ENCODE assay signal across 15 cellular contexts in the genomic region with DNA sequence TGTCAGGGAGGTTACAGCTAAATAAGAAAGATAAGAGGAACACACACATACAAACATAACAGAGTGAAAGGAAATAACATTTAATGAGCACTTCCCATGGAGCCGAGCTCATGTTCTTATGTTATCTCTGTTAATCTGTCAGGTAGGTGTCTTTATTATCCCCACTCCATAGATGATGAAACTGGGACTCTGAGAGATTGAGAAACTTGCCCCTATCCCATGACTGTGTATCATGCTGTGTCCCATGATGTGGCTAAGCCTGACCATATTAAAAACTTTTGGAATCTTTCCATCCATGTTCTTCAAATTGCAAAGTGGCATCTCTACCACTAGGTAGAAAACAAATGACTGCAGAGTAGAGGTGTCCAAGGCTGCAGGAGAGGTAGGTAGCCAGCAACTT.
DNase-seq lines count a peak whose midpoint lies in the region; ATAC-seq and TF ChIP-seq lines count a peak whose summit lies in the region.
"Had no signal": no experiment of that assay in that cellular context is flagged by ENCODE, and none has a peak within 500 bp of the region (broad histone marks: within the 10 kb centered on the region; RNA-seq: fewer than 3 reads in every experiment).

No MANE protein-coding gene starts in this region.

- no peak overlapping the region for H3K4ac ChIP-seq in mesenchymal stem cell (ENCODE audit: low read depth in 1 of 2, low read length in 2 of 2)

- no peaks in the 10 kb centered on the region for H3K79me1 ChIP-seq in mesenchymal stem cell (replicated peaks; ENCODE audit: low read length, poor library complexity, severe bottlenecking)

- ATAC-seq in left ventricle myocardium superior, result peak; percentile 47
- ATAC-seq in activated T-helper 17 cell treated with anti-CD3 and anti-CD28 coated beads, Interleukin-2, amount 50 U/mL, for 72 hours (replicated peaks), result no peak

- H3K9me3 ChIP-seq in mesenchymal stem cell (ENCODE audit: control insufficient read depth, low read length) (no peaks in the 10 kb centered on the region), Peyer's patch (no peaks in the 10 kb centered on the region)

- H3K27me3 ChIP-seq in mesenchymal stem cell (ENCODE audit: control insufficient read depth in 1 of 2, insufficient read depth in 1 of 2, low read length in 2 of 2) (no peaks in the 10 kb centered on the region), Peyer's patch (no peaks in the 10 kb centered on the region)

- H3K27ac Mint-ChIP-seq in activated T-helper 17 cell treated with anti-CD3 and anti-CD28 coated beads, Interleukin-2, amount 50 U/mL, for 72 hours, result peak overlapping the region; percentile 88
- H3K27ac Mint-ChIP-seq: nephron progenitor cell had no signal

- no peak overlapping the region for H2BK120ac ChIP-seq in mesenchymal stem cell (ENCODE audit: low read depth, low read length)

- H3K4me1 ChIP-seq in mesenchymal stem cell (ENCODE audit: control insufficient read depth, insufficient read depth, low read depth, low read length) (no peaks in the 10 kb centered on the region), Peyer's patch (no peaks in the 10 kb centered on the region)

- no peak overlapping the region for H2BK15ac ChIP-seq in mesenchymal stem cell (ENCODE audit: low read depth, poor library complexity, severe bottlenecking)

- no peaks in the 10 kb centered on the region for H3K27me3 Mint-ChIP-seq in activated T-helper 17 cell treated with anti-CD3 and anti-CD28 coated beads, Interleukin-2, amount 50 U/mL, for 72 hours

- WGBS in mesenchymal stem cell, result no CpG with 5 or more reads among the region's 1 CpG

- DNase-seq in left ventricle myocardium superior (no peak), cardiac septum (ENCODE audit: low spot score) (no peak), mesenchymal stem cell (peak; percentile 34), Peyer's patch (no peak), NCI-H510A (lab: John Stamatoyannopoulos, UW) (no peak), NCI-H2171 treated with DMSO at 0.1 percent for 48 hours (lab: John Stamatoyannopoulos, UW) (no peak)
- DNase-seq: activated naive CD4-positive, alpha-beta T cell; foreskin melanocyte; H7; NCI-H1417 treated with DMSO at 0.1 percent for 48 hours; NCI-H774; nephron progenitor cell; stimulated activated CD4-positive, alpha-beta T cell treated with anti-CD3 and anti-CD28 coated beads, Interleukin-4, amount 100 ng/mL, for 24 hours had no signal

- H3K36me3 Mint-ChIP-seq in activated T-helper 17 cell treated with anti-CD3 and anti-CD28 coated beads, Interleukin-2, amount 50 U/mL, for 72 hours (ENCODE audit: low read depth), result no peaks in the 10 kb centered on the region

- H3K23ac ChIP-seq in mesenchymal stem cell (ENCODE audit: low read length in 2 of 2), result no peak overlapping the region

- peak overlapping the region; percentile 61 for H3K9ac ChIP-seq in mesenchymal stem cell (ENCODE audit: low read length)

- no peak overlapping the region for H2AK5ac ChIP-seq in mesenchymal stem cell (ENCODE audit: low read length, severe bottlenecking)

- H3K27ac ChIP-seq in mesenchymal stem cell (ENCODE audit: low read length, poor library complexity, severe bottlenecking) (no peak overlapping the region), Peyer's patch (no peak overlapping the region)

- H3K36me3 ChIP-seq in mesenchymal stem cell (ENCODE audit: control insufficient read depth in 1 of 2, insufficient read depth in 2 of 2, low read depth in 1 of 2, low read length in 2 of 2) (no peaks in the 10 kb centered on the region), Peyer's patch (no peaks in the 10 kb centered on the region)

- H3K4me3 ChIP-seq in mesenchymal stem cell (ENCODE audit: insufficient read depth in 1 of 2, low read depth in 1 of 2, low read length in 2 of 2), result no peak overlapping the region
- no peak overlapping the region for H3K4me3 ChIP-seq in Peyer's patch
- H3K4me3 ChIP-seq: smooth muscle cell had no signal

- H2BK5ac ChIP-seq in mesenchymal stem cell (ENCODE audit: low read depth, low read length, poor library complexity, severe bottlenecking), result no peak overlapping the region

- peaks cover 32% of the 10 kb centered on the region for H3K4me1 Mint-ChIP-seq in activated T-helper 17 cell treated with anti-CD3 and anti-CD28 coated beads, Interleukin-2, amount 50 U/mL, for 72 hours

- H2AFZ ChIP-seq in mesenchymal stem cell (ENCODE audit: low read depth, low read length), result no peak overlapping the region

- intact Hi-C loops in left ventricle myocardium superior (cut with micrococcal nuclease) (no loop called here), cardiac septum (cut with DNase I) (no loop called here)

- H4K8ac ChIP-seq in mesenchymal stem cell (ENCODE audit: low read length), result no peak overlapping the region

- H3K9me3 Mint-ChIP-seq in activated T-helper 17 cell treated with anti-CD3 and anti-CD28 coated beads, Interleukin-2, amount 50 U/mL, for 72 hours, result no peaks in the 10 kb centered on the region
- H3K9me3 Mint-ChIP-seq: nephron progenitor cell had no signal

- no peak overlapping the region for H2BK12ac ChIP-seq in mesenchymal stem cell (ENCODE audit: low read length in 2 of 2)

- TF ChIP-seq CTCF in Peyer's patch (IDR thresholded peaks at IDR 0.05), result no peak

- no peak overlapping the region for H3K18ac ChIP-seq in mesenchymal stem cell (ENCODE audit: low read depth in 1 of 2, low read length in 2 of 2)

- H3K4me3 Mint-ChIP-seq in activated T-helper 17 cell treated with anti-CD3 and anti-CD28 coated beads, Interleukin-2, amount 50 U/mL, for 72 hours, result no peak overlapping the region
- H3K4me3 Mint-ChIP-seq: nephron progenitor cell had no signal

- no peak for TF ChIP-seq POLR2A in Peyer's patch (IDR thresholded peaks at IDR 0.05)

- H3K14ac ChIP-seq in mesenchymal stem cell (ENCODE audit: low read length in 2 of 2), result no peak overlapping the region

- no peak overlapping the region for H3K4me2 ChIP-seq in mesenchymal stem cell (ENCODE audit: low read length, poor library complexity, severe bottlenecking)
- H3K4me2 ChIP-seq: smooth muscle cell had no signal

- H4K91ac ChIP-seq in mesenchymal stem cell (ENCODE audit: low read length), result no peak overlapping the region
